8 cellular contexts compared by ENCODE assay signal in genomic region chr1:156160744-156161181, GRCh38. TPM values are rescaled to one million over a fixed set of nuclear protein-coding genes. Genes with fewer than 3 reads are reported as not detected.
DNase-seq lines count a peak whose midpoint lies in the region; ATAC-seq, FAIRE-seq and TF ChIP-seq lines count a peak whose summit lies in the region.

No MANE protein-coding gene starts in this region.

- peaks cover 10% of the 10 kb centered on the region for H3K27me3 Mint-ChIP-seq in glutamatergic neuron (ENCODE audit: unreplicated experiment)

- no peaks in the 10 kb centered on the region for H3K4me1 Mint-ChIP-seq in glutamatergic neuron (ENCODE audit: low read depth, unreplicated experiment)

- H3K27ac Mint-ChIP-seq in glutamatergic neuron (ENCODE audit: unreplicated experiment): no peak overlapping the region

- peak overlapping the region; percentile 63 for H3K4me3 Mint-ChIP-seq in glutamatergic neuron (ENCODE audit: unreplicated experiment)

- H3K36me3 ChIP-seq in pancreas (no peaks in the 10 kb centered on the region), suprapubic skin (peaks cover 50% of the 10 kb centered on the region)

- H3K9me3 ChIP-seq in pancreas (no peaks in the 10 kb centered on the region), suprapubic skin (no peaks in the 10 kb centered on the region)

- FAIRE-seq in D721Med (lab: Jason Lieb, UNC) (no peak), pancreas (lab: Jason Lieb, UNC) (no peak)

- TF ChIP-seq EP300 in suprapubic skin (IDR thresholded peaks at IDR 0.05): no peak

- H3K4me3 ChIP-seq in pancreas (peak overlapping the region in 2 of 4 donors; percentile 35 to 50), suprapubic skin (peak overlapping the region; percentile 52)

- H3K27ac ChIP-seq in pancreas (no peak overlapping the region), suprapubic skin (peak overlapping the region; percentile 76)

- H3K36me3 Mint-ChIP-seq in glutamatergic neuron (ENCODE audit: unreplicated experiment): no peaks in the 10 kb centered on the region

- H3K4me1 ChIP-seq in pancreas (no peaks in the 10 kb centered on the region), suprapubic skin (peaks cover 19% of the 10 kb centered on the region)

- TF ChIP-seq POLR2A in suprapubic skin (IDR thresholded peaks at IDR 0.05): no peak

- TF ChIP-seq CTCF in D721Med (IDR thresholded peaks at IDR 0.05; ENCODE audit: insufficient read depth, missing control alignments) (no peak), glutamatergic neuron (IDR thresholded peaks at IDR 0.05; ENCODE audit: partially characterized antibody, unreplicated experiment) (no peak), pancreas (IDR thresholded peaks at IDR 0.05) (no peak), suprapubic skin (IDR thresholded peaks at IDR 0.05) (no peak)

- DNase-seq in D721Med (ENCODE audit: insufficient read length, low spot score): peak; percentile 92
- DNase-seq in NCI-H82 treated with DMSO at 0.1 percent for 48 hours (lab: John Stamatoyannopoulos, UW; ENCODE audit: unreplicated experiment): peak; percentile 93
- DNase-seq in activated gamma-delta T cell treated with anti-CD3 and anti-CD28 coated beads, Interleukin-2, amount 50 U/mL, for 16 hours (ENCODE audit: low read depth): peak; percentile 57
- peak; percentile 81 for DNase-seq in glutamatergic neuron
- DNase-seq in pancreas: peak; percentile 63 to 81 (median 76)
- peak; percentile 92 to 94 for DNase-seq in suprapubic skin (ENCODE audit: low spot score in 2 of 2)
- DNase-seq in HuH-7.5 (ENCODE audit: low spot score): no peak

- ATAC-seq in pancreas (peak; percentile 80 to 89 (median 86)), HG02884 (IDR thresholded peaks at IDR 0.05; ENCODE audit: unreplicated experiment) (no peak)

- intact Hi-C loops in pancreas (cut with DNase I): no loop called here

- H3K9me3 Mint-ChIP-seq in glutamatergic neuron (ENCODE audit: unreplicated experiment): no peaks in the 10 kb centered on the region

- 19 to 29% methylated on average over 15 to 22 of the region's 23 CpGs for WGBS in pancreas, 2 donors
- WGBS in suprapubic skin: 17% methylated on average over 6 of the region's 23 CpGs

- H3K27me3 ChIP-seq in pancreas (no peaks in the 10 kb centered on the region), suprapubic skin (no peaks in the 10 kb centered on the region)

RNA-seq across cellular contexts. Expression of gene SEMA4A, which starts 7.4 kb away (rescaled TPM):
- total RNA-seq in glutamatergic neuron (ENCODE audit: unreplicated experiment): 4.0 TPM
- 1 to 10 TPM; 2.6 to 7.0 (median 4.5) TPM for total RNA-seq in pancreas
- 1 to 10 TPM; 4.4 to 5.4 TPM for polyA plus RNA-seq in pancreas
- 10 to 100 TPM; 43.8 to 61.2 (median 50.2) TPM for total RNA-seq in suprapubic skin

RNA-seq across cellular contexts. Expression of gene SLC25A44, which starts 33.1 kb away (rescaled TPM):
- total RNA-seq in glutamatergic neuron (ENCODE audit: unreplicated experiment) (66.0 TPM), pancreas (1 to 10 TPM; 4.0 to 9.9 (median 6.7) TPM), suprapubic skin (10 to 100 TPM; 15.1 to 20.4 (median 17.2) TPM)
- polyA plus RNA-seq in pancreas: 10 to 100 TPM in 1 of 2 donors, 1 to 10 TPM in 1; 4.3 to 11.4 TPM

RNA-seq across cellular contexts. Expression of gene LMNA, which starts 46.3 kb away (rescaled TPM):
- 47.7 TPM for total RNA-seq in glutamatergic neuron (ENCODE audit: unreplicated experiment)
- 100 to 1,000 TPM in 3 of 6 donors, 10 to 100 TPM in 3; 59.4 to 119 (median 92.7) TPM for total RNA-seq in pancreas
- polyA plus RNA-seq in pancreas: 100 to 1,000 TPM in 1 of 2 donors, 10 to 100 TPM in 1; 96.7 to 111 TPM
- total RNA-seq in suprapubic skin: 100 to 1,000 TPM; 574 to 977 (median 714) TPM

RNA-seq across cellular contexts. Expression of gene PMF1, which starts 52.0 kb away (rescaled TPM):
- 31.6 TPM for total RNA-seq in glutamatergic neuron (ENCODE audit: unreplicated experiment)
- total RNA-seq in pancreas: 10 to 100 TPM; 15.8 to 28.8 (median 21.9) TPM
- 10 to 100 TPM; 69.7 to 79.7 TPM for polyA plus RNA-seq in pancreas
- total RNA-seq in suprapubic skin: 10 to 100 TPM; 42.7 to 74.3 (median 70.1) TPM

Comparison
In these comparisons a context has a peak if more than half of its experiments do, and no peak if none do; other contexts are left out.
1. RNA of gene LMNA, which starts 46.3 kb away (total RNA-seq): 574 to 977 TPM in suprapubic skin; 59.4 to 119 TPM in pancreas and 47.7 TPM in glutamatergic neuron (single experiment); every median in the first group is over 4 times any median in the second.